Comparison of ENCODE assay signal across 1 cellular context in genomic region chr11:6475936-6476335, GRCh38.
TF ChIP-seq lines count a peak whose summit lies in the region.

No MANE protein-coding gene starts in this region.

TF ChIP-seq in H1, 55 proteins besides CTCF, POLR2A, EP300 and RAD21:
- no peak for TF ChIP-seq POU5F1 (IDR thresholded peaks at IDR 0.05; ENCODE audit: low read depth, low read length)
- TF ChIP-seq PHF8 (conservative IDR thresholded peaks at IDR 0.05; ENCODE audit: low read depth, low read length) = no peak
